8 cellular contexts compared by ENCODE assay signal in the genomic region with DNA sequence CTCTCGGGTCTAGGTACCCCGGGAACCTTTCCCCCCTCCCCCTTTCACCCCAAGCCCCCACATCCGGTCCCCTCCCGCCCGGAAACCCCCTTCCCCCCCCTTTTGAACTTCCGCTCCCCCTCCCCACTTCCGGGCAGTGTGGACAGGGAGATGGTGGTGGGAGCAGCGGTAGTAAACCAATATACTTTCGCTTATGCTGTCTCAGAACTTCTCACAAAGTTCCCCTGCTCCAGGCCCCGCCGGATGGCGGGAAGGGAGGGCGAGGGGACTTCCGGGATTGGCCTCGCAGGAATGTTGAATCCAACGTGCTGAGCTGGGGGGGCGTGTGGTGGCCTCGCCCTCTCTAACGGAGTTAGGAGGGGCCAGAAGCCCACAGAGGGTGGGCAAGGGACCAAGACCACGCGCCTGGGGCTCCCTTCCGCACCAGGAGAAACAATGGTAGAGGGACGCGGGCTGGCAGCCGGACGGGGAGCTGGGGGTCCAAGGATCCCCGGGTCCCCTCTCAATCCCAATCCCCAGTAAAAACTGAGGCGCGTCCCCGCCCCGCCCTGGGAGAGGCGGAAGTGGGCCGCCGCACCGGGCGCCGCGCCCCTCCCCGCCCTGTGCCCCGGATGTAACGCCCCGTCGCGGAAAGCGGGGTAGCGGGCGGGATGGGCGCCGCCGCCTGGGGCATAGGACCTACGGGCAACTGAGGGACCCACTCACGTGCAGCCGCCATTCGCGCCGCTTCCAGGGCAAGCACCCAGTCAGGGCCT. TPM values are rescaled to one million over a fixed set of nuclear protein-coding genes. Genes with fewer than 3 reads are reported as not detected.
A peak's percentile ranks its signal among the peaks of the same experiment; 100 is the strongest.
DNase-seq lines count a peak whose midpoint lies in the region; ATAC-seq, FAIRE-seq and TF ChIP-seq lines count a peak whose summit lies in the region.

No MANE protein-coding gene starts in this region.

- no peaks in the 10 kb centered on the region for H3K9me3 ChIP-seq in kidney (ENCODE audit: control insufficient read depth in 1 of 2, low read length in 2 of 2)

- TF ChIP-seq CTCF in WTC11 (IDR thresholded peaks at IDR 0.05) (no peak), kidney (IDR thresholded peaks at IDR 0.05; ENCODE audit: borderline replicate concordance, extremely low read depth, insufficient read depth) (no peak)

- peaks cover 14 to 32% of the 10 kb centered on the region in 2 donors for H3K4me1 ChIP-seq in kidney (ENCODE audit: control insufficient read depth in 1 of 2, insufficient read depth in 1 of 2, low read depth in 1 of 2, low read length in 2 of 2)

- DNase-seq in DMS79 (lab: John Stamatoyannopoulos, UW) (peak; percentile 12), DMS79 treated with DMSO at 0.1 percent for 48 hours (lab: John Stamatoyannopoulos, UW) (no peak), LoVo (ENCODE audit: low spot score) (peak; percentile 50), WTC11 (ENCODE audit: low spot score) (peak; percentile 59), caudate nucleus (lab: John Stamatoyannopoulos, UW) (peak in 18 of 61 donors; percentile 16 to 70 (median 41)), kidney (peak; percentile 90), NCI-H128 (lab: John Stamatoyannopoulos, UW; ENCODE audit: unreplicated experiment) (no peak)
- peak; percentile 73 to 75 for DNase-seq in stimulated activated CD4-positive, alpha-beta T cell treated with anti-CD3 and anti-CD28 coated beads, Interleukin-2, amount 100 ng/mL, for 24 hours

- no peaks in the 10 kb centered on the region for H3K27me3 Mint-ChIP-seq in WTC11 (ENCODE audit: low read depth)

- H3K36me3 ChIP-seq in kidney (ENCODE audit: control insufficient read depth in 1 of 2, insufficient read depth in 2 of 2, low read length in 2 of 2), result peaks cover 18 to 26% of the 10 kb centered on the region in 2 donors

- POLR2A ChIA-PET in WTC11 (lab: Charles Lee), result interaction anchor here (0.7 to 3.5 kb wide), 5 partner anchors 7 to 520 kb away, joined by 3 to 45 read pairs (median 4); partner anchors contain the start of genes RNF167, SLC25A11 and SPAG7

- CTCF ChIA-PET in WTC11 (lab: Charles Lee), result interaction anchor here (0.6 to 5.4 kb wide), 5 partner anchors 8 to 88 kb away, joined by 3 to 27 read pairs (median 6); partner anchors contain the start of genes RNF167, SLC25A11 and SLC52A1

- peaks cover 35% of the 10 kb centered on the region for H3K36me3 Mint-ChIP-seq in WTC11

- peak overlapping the region; percentile 86 to 87 for H3K9ac ChIP-seq in kidney (ENCODE audit: low read length in 2 of 2)

- no peak for ATAC-seq in WTC11

- H3K4me3 ChIP-seq in kidney (ENCODE audit: low read length in 2 of 2), result peak overlapping the region; percentile 83 to 95

- peak overlapping the region; percentile 91 for H3K4me3 Mint-ChIP-seq in WTC11

- no peaks in the 10 kb centered on the region for H3K9me3 Mint-ChIP-seq in WTC11

- peak overlapping the region; percentile 87 for H3K27ac Mint-ChIP-seq in WTC11

- intact Hi-C loops in kidney (cut with DNase I), result no loop called here

- peaks cover 38% of the 10 kb centered on the region for H3K4me1 Mint-ChIP-seq in WTC11

- H3K27ac ChIP-seq in caudate nucleus (ENCODE audit: low read depth, low read length) (peak overlapping the region; percentile 98), kidney (ENCODE audit: low read depth in 2 of 2, low read length in 2 of 2) (peak overlapping the region; percentile 97 to 98)

- no peak for FAIRE-seq in kidney (lab: Jason Lieb, UNC)

TF ChIP-seq in WTC11, 78 proteins besides CTCF, POLR2A, EP300 and RAD21 (continues in another document):
- no peak for TF ChIP-seq ERG (CRISPR knock-in tag; IDR thresholded peaks at IDR 0.05)
- TF ChIP-seq OVOL2 (CRISPR knock-in tag; IDR thresholded peaks at IDR 0.05; ENCODE audit: borderline replicate concordance), result 0 out of 2 replicates have a peak, but pooled peaks have one; percentile 66
- TF ChIP-seq ZNF532 (CRISPR knock-in tag; IDR thresholded peaks at IDR 0.05; ENCODE audit: borderline replicate concordance), result no peak
- TF ChIP-seq IRF2 (CRISPR knock-in tag; IDR thresholded peaks at IDR 0.05; ENCODE audit: borderline replicate concordance, low read depth), result no peak
- TF ChIP-seq NR3C1 (CRISPR knock-in tag; conservative IDR thresholded peaks at IDR 0.05; ENCODE audit: low read depth), result no peak
- TF ChIP-seq ZMAT4 (CRISPR knock-in tag; IDR thresholded peaks at IDR 0.05), result no peak
- TF ChIP-seq, protein P1, sequence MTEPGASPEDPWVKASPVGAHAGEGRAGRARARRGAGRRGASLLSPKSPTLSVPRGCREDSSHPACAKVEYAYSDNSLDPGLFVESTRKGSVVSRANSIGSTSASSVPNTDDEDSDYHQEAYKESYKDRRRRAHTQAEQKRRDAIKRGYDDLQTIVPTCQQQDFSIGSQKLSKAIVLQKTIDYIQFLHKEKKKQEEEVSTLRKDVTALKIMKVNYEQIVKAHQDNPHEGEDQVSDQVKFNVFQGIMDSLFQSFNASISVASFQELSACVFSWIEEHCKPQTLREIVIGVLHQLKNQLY (CRISPR knock-in tag; IDR thresholded peaks at IDR 0.05), result no peak

RNA-seq across cellular contexts. Expression of gene PFN1, which starts 0.7 kb away (rescaled TPM):
- total RNA-seq in WTC11 (2021), result 1,289 to 1,315 TPM (median 1,307 TPM) in 3 replicates
- 496 TPM for total RNA-seq in kidney
- polyA plus RNA-seq in kidney (ENCODE audit: insufficient read depth, low read depth, low replicate concordance), result 614 TPM

RNA-seq across cellular contexts. Expression of gene ENO3, which starts 3.3 kb away (rescaled TPM):
- total RNA-seq in WTC11 (2021) (30.9 to 40.3 TPM (median 37.7 TPM) in 3 replicates), kidney (6.9 TPM)
- 17.8 TPM for polyA plus RNA-seq in kidney (ENCODE audit: insufficient read depth, low read depth, low replicate concordance)

RNA-seq across cellular contexts. Expression of gene RNF167, which starts 7.5 kb away (rescaled TPM):
- 121 to 143 TPM (median 122 TPM) in 3 replicates for total RNA-seq in WTC11 (2021)
- 95.0 TPM for total RNA-seq in kidney
- polyA plus RNA-seq in kidney (ENCODE audit: insufficient read depth, low read depth, low replicate concordance), result 188 TPM

RNA-seq across cellular contexts. Expression of gene SLC25A11, which starts 7.7 kb away (rescaled TPM):
- 73.7 to 83.3 TPM (median 76.8 TPM) in 3 replicates for total RNA-seq in WTC11 (2021)
- total RNA-seq in kidney, result 60.0 TPM
- polyA plus RNA-seq in kidney (ENCODE audit: insufficient read depth, low read depth, low replicate concordance), result 173 TPM

RNA-seq across cellular contexts. Expression of gene GP1BA, which starts 15.5 kb away (rescaled TPM):
- total RNA-seq in WTC11 (2021), result not detected in 3 replicates
- total RNA-seq in kidney, result not detected
- polyA plus RNA-seq in kidney (ENCODE audit: insufficient read depth, low read depth, low replicate concordance), result not detected

Comparison
In these comparisons a context has a peak if more than half of its experiments do, and no peak if none do; other contexts are left out.
1. DNase-seq: peak in DMS79 (single experiment), LoVo (single experiment), WTC11 (single experiment), kidney (single experiment) and stimulated activated CD4-positive, alpha-beta T cell treated with anti-CD3 and anti-CD28 coated beads, Interleukin-2, amount 100 ng/mL, for 24 hours (2 of 2); none in DMS79 treated with DMSO at 0.1 percent for 48 hours (single experiment) and NCI-H128 (single experiment).